Comparison of ENCODE assay signal across 1 cellular context in the genomic region with DNA sequence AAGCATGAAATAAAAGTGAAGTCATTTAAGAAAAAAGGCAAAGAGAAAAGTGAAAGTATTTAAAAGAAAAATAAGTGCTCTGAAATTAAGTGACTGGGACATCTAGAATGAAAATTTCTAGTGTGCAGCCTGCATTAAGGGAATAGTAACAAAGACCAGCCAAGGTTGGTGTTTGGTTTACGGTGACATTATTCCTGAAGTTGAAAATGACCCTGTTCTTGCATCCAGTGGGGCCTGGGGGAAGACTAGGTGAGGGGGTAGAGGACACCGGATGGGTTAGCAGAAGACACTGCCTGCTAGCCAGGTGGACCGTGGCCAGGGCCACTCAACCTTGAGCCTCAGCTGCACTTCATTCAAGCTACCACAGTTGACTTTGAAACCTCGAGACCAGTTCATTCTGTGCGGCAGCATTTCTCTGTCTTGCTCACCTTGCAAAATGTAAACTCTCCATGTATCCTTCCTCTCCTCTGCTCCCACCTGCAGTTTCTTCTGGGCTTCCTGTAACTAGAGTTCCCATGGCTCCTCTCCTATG.
A peak's percentile ranks its signal among the peaks of the same experiment; 100 is the strongest.
TF ChIP-seq lines count a peak whose summit lies in the region.

No MANE protein-coding gene starts in this region.

TF ChIP-seq in GM12878, 131 proteins besides CTCF, POLR2A, EP300 and RAD21 (continues in another document):
- TF ChIP-seq TARDBP (IDR thresholded peaks at IDR 0.05; ENCODE audit: borderline replicate concordance) (no peak), EGR1 (IDR thresholded peaks at IDR 0.05; ENCODE audit: borderline replicate concordance in 1 of 2, low read depth in 2 of 2, low read length in 2 of 2) (no peak), TCF12 (IDR thresholded peaks at IDR 0.05; ENCODE audit: low read depth, low read length) (peak; percentile 87), SUPT20H (IDR thresholded peaks at IDR 0.05; ENCODE audit: borderline replicate concordance, control insufficient read depth, low read depth, low read length) (no peak), CBFB (IDR thresholded peaks at IDR 0.05; ENCODE audit: low read depth) (no peak), ZNF217 (IDR thresholded peaks at IDR 0.05) (0 out of 2 replicates have a peak, but pooled peaks have one; percentile 7), SREBF1 (IDR thresholded peaks at IDR 0.05; ENCODE audit: low read length) (no peak), ZSCAN29 (IDR thresholded peaks at IDR 0.05) (no peak), NR2C1 (IDR thresholded peaks at IDR 0.05) (no peak), CBX3 (IDR thresholded peaks at IDR 0.05; ENCODE audit: borderline replicate concordance, low read depth) (no peak), DPF2 (IDR thresholded peaks at IDR 0.05) (0 out of 2 replicates have a peak, but pooled peaks have one; percentile 1), ZNF622 (IDR thresholded peaks at IDR 0.05) (no peak), STAT3 (IDR thresholded peaks at IDR 0.05; ENCODE audit: low read depth, low read length) (no peak), ESRRA (IDR thresholded peaks at IDR 0.05; ENCODE audit: low read length) (no peak), BACH1 (IDR thresholded peaks at IDR 0.05; ENCODE audit: borderline replicate concordance) (no peak), ATF7 (IDR thresholded peaks at IDR 0.05; ENCODE audit: low read depth) (no peak), NFXL1 (IDR thresholded peaks at IDR 0.05; ENCODE audit: borderline replicate concordance) (no peak), PML (IDR thresholded peaks at IDR 0.05; ENCODE audit: low read length) (0 out of 2 replicates have a peak, but pooled peaks have one; percentile 4), MXI1 (IDR thresholded peaks at IDR 0.05; ENCODE audit: low read depth, low read length) (no peak), TBL1XR1 (IDR thresholded peaks at IDR 0.05; ENCODE audit: low read depth, low read length) (no peak), FOXM1 (IDR thresholded peaks at IDR 0.05; ENCODE audit: low read depth, low read length) (no peak), CHD4 (IDR thresholded peaks at IDR 0.05) (0 out of 2 replicates have a peak, but pooled peaks have one; percentile 5), TAF1 (IDR thresholded peaks at IDR 0.05; ENCODE audit: borderline replicate concordance, low read depth, low read length) (0 out of 2 replicates have a peak, but pooled peaks have one; percentile 24), BCL11A (IDR thresholded peaks at IDR 0.05; ENCODE audit: low read depth, low read length) (peak; percentile 45; the same call in 1 of the 2 replicates), IKZF2 (IDR thresholded peaks at IDR 0.05) (0 out of 4 replicates have a peak, but pooled peaks of 1 of the 2 experiments have one; percentile 11), FOXK2 (IDR thresholded peaks at IDR 0.05) (no peak), WRNIP1 (IDR thresholded peaks at IDR 0.05; ENCODE audit: borderline replicate concordance, low read depth, low read length) (no peak), RCOR1 (conservative IDR thresholded peaks at IDR 0.05; ENCODE audit: low read depth, low read length) (no peak), EZH2 (IDR thresholded peaks at IDR 0.05; ENCODE audit: borderline replicate concordance, control insufficient read depth, low read depth, low read length) (no peak), PAX5 (IDR thresholded peaks at IDR 0.05; ENCODE audit: borderline replicate concordance, low read depth, low read length) (peak; percentile 81; the same call in 1 of the 2 replicates)
- TF ChIP-seq, protein P1, sequence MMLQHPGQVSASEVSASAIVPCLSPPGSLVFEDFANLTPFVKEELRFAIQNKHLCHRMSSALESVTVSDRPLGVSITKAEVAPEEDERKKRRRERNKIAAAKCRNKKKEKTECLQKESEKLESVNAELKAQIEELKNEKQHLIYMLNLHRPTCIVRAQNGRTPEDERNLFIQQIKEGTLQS (IDR thresholded peaks at IDR 0.05; ENCODE audit: borderline replicate concordance, extremely low read depth, low read depth, low read length): no peak
- TF ChIP-seq, protein P2, sequence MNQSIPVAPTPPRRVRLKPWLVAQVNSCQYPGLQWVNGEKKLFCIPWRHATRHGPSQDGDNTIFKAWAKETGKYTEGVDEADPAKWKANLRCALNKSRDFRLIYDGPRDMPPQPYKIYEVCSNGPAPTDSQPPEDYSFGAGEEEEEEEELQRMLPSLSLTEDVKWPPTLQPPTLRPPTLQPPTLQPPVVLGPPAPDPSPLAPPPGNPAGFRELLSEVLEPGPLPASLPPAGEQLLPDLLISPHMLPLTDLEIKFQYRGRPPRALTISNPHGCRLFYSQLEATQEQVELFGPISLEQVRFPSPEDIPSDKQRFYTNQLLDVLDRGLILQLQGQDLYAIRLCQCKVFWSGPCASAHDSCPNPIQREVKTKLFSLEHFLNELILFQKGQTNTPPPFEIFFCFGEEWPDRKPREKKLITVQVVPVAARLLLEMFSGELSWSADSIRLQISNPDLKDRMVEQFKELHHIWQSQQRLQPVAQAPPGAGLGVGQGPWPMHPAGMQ (IDR thresholded peaks at IDR 0.05; ENCODE audit: borderline replicate concordance): no peak
- TF ChIP-seq, protein P3, sequence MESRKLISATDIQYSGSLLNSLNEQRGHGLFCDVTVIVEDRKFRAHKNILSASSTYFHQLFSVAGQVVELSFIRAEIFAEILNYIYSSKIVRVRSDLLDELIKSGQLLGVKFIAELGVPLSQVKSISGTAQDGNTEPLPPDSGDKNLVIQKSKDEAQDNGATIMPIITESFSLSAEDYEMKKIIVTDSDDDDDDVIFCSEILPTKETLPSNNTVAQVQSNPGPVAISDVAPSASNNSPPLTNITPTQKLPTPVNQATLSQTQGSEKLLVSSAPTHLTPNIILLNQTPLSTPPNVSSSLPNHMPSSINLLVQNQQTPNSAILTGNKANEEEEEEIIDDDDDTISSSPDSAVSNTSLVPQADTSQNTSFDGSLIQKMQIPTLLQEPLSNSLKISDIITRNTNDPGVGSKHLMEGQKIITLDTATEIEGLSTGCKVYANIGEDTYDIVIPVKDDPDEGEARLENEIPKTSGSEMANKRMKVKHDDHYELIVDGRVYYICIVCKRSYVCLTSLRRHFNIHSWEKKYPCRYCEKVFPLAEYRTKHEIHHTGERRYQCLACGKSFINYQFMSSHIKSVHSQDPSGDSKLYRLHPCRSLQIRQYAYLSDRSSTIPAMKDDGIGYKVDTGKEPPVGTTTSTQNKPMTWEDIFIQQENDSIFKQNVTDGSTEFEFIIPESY (IDR thresholded peaks at IDR 0.05): no peak
- TF ChIP-seq, protein P4, sequence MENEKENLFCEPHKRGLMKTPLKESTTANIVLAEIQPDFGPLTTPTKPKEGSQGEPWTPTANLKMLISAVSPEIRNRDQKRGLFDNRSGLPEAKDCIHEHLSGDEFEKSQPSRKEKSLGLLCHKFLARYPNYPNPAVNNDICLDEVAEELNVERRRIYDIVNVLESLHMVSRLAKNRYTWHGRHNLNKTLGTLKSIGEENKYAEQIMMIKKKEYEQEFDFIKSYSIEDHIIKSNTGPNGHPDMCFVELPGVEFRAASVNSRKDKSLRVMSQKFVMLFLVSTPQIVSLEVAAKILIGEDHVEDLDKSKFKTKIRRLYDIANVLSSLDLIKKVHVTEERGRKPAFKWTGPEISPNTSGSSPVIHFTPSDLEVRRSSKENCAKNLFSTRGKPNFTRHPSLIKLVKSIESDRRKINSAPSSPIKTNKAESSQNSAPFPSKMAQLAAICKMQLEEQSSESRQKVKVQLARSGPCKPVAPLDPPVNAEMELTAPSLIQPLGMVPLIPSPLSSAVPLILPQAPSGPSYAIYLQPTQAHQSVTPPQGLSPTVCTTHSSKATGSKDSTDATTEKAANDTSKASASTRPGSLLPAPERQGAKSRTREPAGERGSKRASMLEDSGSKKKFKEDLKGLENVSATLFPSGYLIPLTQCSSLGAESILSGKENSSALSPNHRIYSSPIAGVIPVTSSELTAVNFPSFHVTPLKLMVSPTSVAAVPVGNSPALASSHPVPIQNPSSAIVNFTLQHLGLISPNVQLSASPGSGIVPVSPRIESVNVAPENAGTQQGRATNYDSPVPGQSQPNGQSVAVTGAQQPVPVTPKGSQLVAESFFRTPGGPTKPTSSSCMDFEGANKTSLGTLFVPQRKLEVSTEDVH (IDR thresholded peaks at IDR 0.05; ENCODE audit: low read depth, partially characterized antibody): no peak
- TF ChIP-seq, protein P5, sequence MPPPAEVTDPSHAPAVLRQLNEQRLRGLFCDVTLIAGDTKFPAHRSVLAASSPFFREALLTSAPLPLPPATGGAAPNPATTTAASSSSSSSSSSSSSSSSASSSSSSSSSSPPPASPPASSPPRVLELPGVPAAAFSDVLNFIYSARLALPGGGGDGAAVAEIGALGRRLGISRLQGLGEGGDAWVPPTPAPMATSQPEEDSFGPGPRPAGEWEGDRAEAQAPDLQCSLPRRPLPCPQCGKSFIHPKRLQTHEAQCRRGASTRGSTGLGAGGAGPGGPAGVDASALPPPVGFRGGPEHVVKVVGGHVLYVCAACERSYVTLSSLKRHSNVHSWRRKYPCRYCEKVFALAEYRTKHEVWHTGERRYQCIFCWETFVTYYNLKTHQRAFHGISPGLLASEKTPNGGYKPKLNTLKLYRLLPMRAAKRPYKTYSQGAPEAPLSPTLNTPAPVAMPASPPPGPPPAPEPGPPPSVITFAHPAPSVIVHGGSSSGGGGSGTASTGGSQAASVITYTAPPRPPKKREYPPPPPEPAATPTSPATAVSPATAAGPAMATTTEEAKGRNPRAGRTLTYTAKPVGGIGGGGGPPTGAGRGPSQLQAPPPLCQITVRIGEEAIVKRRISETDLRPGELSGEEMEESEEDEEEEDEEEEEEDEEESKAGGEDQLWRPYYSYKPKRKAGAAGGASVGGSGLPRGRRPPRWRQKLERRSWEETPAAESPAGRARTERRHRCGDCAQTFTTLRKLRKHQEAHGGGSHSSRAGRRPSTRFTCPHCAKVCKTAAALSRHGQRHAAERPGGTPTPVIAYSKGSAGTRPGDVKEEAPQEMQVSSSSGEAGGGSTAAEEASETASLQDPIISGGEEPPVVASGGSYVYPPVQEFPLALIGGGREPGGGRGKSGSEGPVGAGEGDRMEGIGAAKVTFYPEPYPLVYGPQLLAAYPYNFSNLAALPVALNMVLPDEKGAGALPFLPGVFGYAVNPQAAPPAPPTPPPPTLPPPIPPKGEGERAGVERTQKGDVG (CRISPR knock-in tag; IDR thresholded peaks at IDR 0.05): no peak
- TF ChIP-seq, protein P6, sequence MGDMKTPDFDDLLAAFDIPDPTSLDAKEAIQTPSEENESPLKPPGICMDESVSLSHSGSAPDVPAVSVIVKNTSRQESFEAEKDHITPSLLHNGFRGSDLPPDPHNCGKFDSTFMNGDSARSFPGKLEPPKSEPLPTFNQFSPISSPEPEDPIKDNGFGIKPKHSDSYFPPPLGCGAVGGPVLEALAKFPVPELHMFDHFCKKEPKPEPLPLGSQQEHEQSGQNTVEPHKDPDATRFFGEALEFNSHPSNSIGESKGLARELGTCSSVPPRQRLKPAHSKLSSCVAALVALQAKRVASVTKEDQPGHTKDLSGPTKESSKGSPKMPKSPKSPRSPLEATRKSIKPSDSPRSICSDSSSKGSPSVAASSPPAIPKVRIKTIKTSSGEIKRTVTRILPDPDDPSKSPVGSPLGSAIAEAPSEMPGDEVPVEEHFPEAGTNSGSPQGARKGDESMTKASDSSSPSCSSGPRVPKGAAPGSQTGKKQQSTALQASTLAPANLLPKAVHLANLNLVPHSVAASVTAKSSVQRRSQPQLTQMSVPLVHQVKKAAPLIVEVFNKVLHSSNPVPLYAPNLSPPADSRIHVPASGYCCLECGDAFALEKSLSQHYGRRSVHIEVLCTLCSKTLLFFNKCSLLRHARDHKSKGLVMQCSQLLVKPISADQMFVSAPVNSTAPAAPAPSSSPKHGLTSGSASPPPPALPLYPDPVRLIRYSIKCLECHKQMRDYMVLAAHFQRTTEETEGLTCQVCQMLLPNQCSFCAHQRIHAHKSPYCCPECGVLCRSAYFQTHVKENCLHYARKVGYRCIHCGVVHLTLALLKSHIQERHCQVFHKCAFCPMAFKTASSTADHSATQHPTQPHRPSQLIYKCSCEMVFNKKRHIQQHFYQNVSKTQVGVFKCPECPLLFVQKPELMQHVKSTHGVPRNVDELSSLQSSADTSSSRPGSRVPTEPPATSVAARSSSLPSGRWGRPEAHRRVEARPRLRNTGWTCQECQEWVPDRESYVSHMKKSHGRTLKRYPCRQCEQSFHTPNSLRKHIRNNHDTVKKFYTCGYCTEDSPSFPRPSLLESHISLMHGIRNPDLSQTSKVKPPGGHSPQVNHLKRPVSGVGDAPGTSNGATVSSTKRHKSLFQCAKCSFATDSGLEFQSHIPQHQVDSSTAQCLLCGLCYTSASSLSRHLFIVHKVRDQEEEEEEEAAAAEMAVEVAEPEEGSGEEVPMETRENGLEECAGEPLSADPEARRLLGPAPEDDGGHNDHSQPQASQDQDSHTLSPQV (IDR thresholded peaks at IDR 0.05): no peak
- TF ChIP-seq, protein P7, sequence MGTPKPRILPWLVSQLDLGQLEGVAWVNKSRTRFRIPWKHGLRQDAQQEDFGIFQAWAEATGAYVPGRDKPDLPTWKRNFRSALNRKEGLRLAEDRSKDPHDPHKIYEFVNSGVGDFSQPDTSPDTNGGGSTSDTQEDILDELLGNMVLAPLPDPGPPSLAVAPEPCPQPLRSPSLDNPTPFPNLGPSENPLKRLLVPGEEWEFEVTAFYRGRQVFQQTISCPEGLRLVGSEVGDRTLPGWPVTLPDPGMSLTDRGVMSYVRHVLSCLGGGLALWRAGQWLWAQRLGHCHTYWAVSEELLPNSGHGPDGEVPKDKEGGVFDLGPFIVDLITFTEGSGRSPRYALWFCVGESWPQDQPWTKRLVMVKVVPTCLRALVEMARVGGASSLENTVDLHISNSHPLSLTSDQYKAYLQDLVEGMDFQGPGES (IDR thresholded peaks at IDR 0.05): no peak
- TF ChIP-seq, protein P8, sequence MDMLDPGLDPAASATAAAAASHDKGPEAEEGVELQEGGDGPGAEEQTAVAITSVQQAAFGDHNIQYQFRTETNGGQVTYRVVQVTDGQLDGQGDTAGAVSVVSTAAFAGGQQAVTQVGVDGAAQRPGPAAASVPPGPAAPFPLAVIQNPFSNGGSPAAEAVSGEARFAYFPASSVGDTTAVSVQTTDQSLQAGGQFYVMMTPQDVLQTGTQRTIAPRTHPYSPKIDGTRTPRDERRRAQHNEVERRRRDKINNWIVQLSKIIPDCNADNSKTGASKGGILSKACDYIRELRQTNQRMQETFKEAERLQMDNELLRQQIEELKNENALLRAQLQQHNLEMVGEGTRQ (IDR thresholded peaks at IDR 0.05; ENCODE audit: borderline replicate concordance, low read depth, low read length): no peak
